Comparison of ENCODE assay signal across 10 cellular contexts in the genomic region with DNA sequence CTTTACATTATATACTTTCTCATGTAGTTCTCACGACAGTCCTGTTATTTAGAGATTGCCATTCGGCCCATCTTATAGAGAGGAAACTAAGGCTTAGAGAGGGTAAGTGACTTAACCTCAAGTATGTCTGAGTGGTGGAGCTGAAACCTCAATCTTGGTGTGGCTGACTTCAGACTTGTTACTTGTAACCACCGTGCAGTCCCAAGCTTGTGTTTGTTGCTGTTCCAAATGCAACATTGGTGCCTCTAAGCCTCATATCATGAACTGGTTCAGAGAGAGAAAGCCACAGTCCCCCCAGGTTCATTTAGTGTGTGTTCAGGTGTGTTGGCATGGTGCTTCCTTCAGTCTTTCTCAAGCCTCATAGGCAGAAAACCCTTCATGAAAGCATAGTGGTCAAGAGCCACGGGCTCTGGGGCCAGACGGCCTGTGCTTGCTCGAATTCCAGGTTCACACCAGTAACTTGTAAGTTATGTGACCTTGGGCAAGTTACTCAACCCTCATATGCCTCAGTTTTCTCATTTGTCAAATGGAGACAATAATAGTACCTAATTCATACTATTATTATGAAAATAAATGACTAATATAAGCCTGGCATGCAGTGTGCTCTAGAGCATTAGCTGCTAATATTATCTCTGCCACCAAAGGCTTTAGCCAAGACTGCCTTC. TPM values are rescaled to one million over a fixed set of nuclear protein-coding genes. Genes with fewer than 3 reads are reported as not detected.
DNase-seq lines count a peak whose midpoint lies in the region; ATAC-seq and TF ChIP-seq lines count a peak whose summit lies in the region.
"Had no signal": no experiment of that assay in that cellular context is flagged by ENCODE, and none has a peak within 500 bp of the region (broad histone marks: within the 10 kb centered on the region; RNA-seq: fewer than 3 reads in every experiment).

No MANE protein-coding gene starts in this region.

- H3K27me3 ChIP-seq in osteoblast (ENCODE audit: insufficient read depth, low read length) (peaks cover 31% of the 10 kb centered on the region), upper lobe of left lung (no peaks in the 10 kb centered on the region)

- H3K9me3 ChIP-seq in osteoblast (ENCODE audit: low read depth, low read length) (no peaks in the 10 kb centered on the region), upper lobe of left lung (no peaks in the 10 kb centered on the region)

- H3K4me1 Mint-ChIP-seq in T-helper 2 cell treated with Interferon-gamma antibody and Interleukin-4, amounts not matched to agents 5 μg/mL and 100 μg/mL, for 36 hours (ENCODE audit: low read depth) = peaks cover 19% of the 10 kb centered on the region
- peaks cover 44% of the 10 kb centered on the region for H3K4me1 Mint-ChIP-seq in progenitor cell of endocrine pancreas (ENCODE audit: low read depth)

- H3K9me3 Mint-ChIP-seq in T-helper 2 cell treated with Interferon-gamma antibody and Interleukin-4, amounts not matched to agents 5 μg/mL and 100 μg/mL, for 36 hours = no peaks in the 10 kb centered on the region
- no peaks in the 10 kb centered on the region for H3K9me3 Mint-ChIP-seq in progenitor cell of endocrine pancreas (ENCODE audit: low read depth)
- H3K9me3 Mint-ChIP-seq: stimulated activated naive CD8-positive, alpha-beta T cell treated with anti-CD3 and anti-CD28 coated beads, Interleukin-15, Interleukin-2, amounts not matched to agents 100 ng/mL and 50 ng/mL, for 24 hours had no signal

- no peak overlapping the region for H3K4me3 ChIP-seq in osteoblast (ENCODE audit: insufficient read depth, low read length)
- H3K4me3 ChIP-seq in coronary artery = no peak overlapping the region
- no peak overlapping the region for H3K4me3 ChIP-seq in upper lobe of left lung

- H3K4me2 ChIP-seq in osteoblast (ENCODE audit: insufficient read depth, low read length) = no peak overlapping the region

- H3K27ac ChIP-seq in osteoblast (ENCODE audit: low read depth, low read length) (no peak overlapping the region), coronary artery (no peak overlapping the region), upper lobe of left lung (peak overlapping the region in 2 of 4 donors; percentile 23 to 79)

- H3K36me3 Mint-ChIP-seq in T-helper 2 cell treated with Interferon-gamma antibody and Interleukin-4, amounts not matched to agents 5 μg/mL and 100 μg/mL, for 36 hours (ENCODE audit: low read depth) = no peaks in the 10 kb centered on the region
- peaks cover 17% of the 10 kb centered on the region for H3K36me3 Mint-ChIP-seq in progenitor cell of endocrine pancreas (ENCODE audit: insufficient read depth)

- no peak for TF ChIP-seq POLR2A in upper lobe of left lung (IDR thresholded peaks at IDR 0.05)

- H3K27me3 Mint-ChIP-seq in T-helper 2 cell treated with Interferon-gamma antibody and Interleukin-4, amounts not matched to agents 5 μg/mL and 100 μg/mL, for 36 hours (ENCODE audit: low read depth) = peaks cover 32% of the 10 kb centered on the region
- no peaks in the 10 kb centered on the region for H3K27me3 Mint-ChIP-seq in progenitor cell of endocrine pancreas

- H3K27ac Mint-ChIP-seq in T-helper 2 cell treated with Interferon-gamma antibody and Interleukin-4, amounts not matched to agents 5 μg/mL and 100 μg/mL, for 36 hours = peak overlapping the region; percentile 43
- peak overlapping the region; percentile 90 for H3K27ac Mint-ChIP-seq in progenitor cell of endocrine pancreas
- H3K27ac Mint-ChIP-seq: stimulated activated naive CD8-positive, alpha-beta T cell treated with anti-CD3 and anti-CD28 coated beads, Interleukin-15, Interleukin-2, amounts not matched to agents 100 ng/mL and 50 ng/mL, for 24 hours had no signal

- WGBS in upper lobe of left lung, 2 donors = 55 to 57% methylated on average over 6 of the region's 6 CpGs

- H4K20me1 ChIP-seq in osteoblast (ENCODE audit: insufficient read depth, low read length) = no peaks in the 10 kb centered on the region

- ATAC-seq in GM19328 (IDR thresholded peaks at IDR 0.05; ENCODE audit: unreplicated experiment) = peak; percentile 82
- ATAC-seq in HG02852 (IDR thresholded peaks at IDR 0.05; ENCODE audit: unreplicated experiment) = peak; percentile 87
- ATAC-seq in upper lobe of left lung (ENCODE audit: low FRiP score in 2 of 2) = no peak

- peak; percentile 37 for DNase-seq in T-helper 2 cell treated with Interferon-gamma antibody and Interleukin-4, amounts not matched to agents 5 μg/mL and 100 μg/mL, for 36 hours (ENCODE audit: low spot score)
- DNase-seq in progenitor cell of endocrine pancreas (ENCODE audit: low spot score, unreplicated experiment) (no peak), osteoblast (ENCODE audit: insufficient read length, low spot score, missing footprints) (no peak), coronary artery (ENCODE audit: low spot score) (no peak), upper lobe of left lung (no peak)
- DNase-seq: cerebellar nuclear complex had no signal

- H3K4me1 ChIP-seq in osteoblast (ENCODE audit: insufficient read depth, low read length) = no peaks in the 10 kb centered on the region
- H3K4me1 ChIP-seq in upper lobe of left lung = peaks cover 5 to 41% (median 18%) of the 10 kb centered on the region in 4 donors

- no peak for TF ChIP-seq EP300 in upper lobe of left lung (IDR thresholded peaks at IDR 0.05)

- no peak overlapping the region for H2AFZ ChIP-seq in osteoblast (ENCODE audit: low read length)

- peak overlapping the region; percentile 8 for H3K4me3 Mint-ChIP-seq in T-helper 2 cell treated with Interferon-gamma antibody and Interleukin-4, amounts not matched to agents 5 μg/mL and 100 μg/mL, for 36 hours
- H3K4me3 Mint-ChIP-seq in progenitor cell of endocrine pancreas (ENCODE audit: low read depth) = no peak overlapping the region
- H3K4me3 Mint-ChIP-seq: stimulated activated naive CD8-positive, alpha-beta T cell treated with anti-CD3 and anti-CD28 coated beads, Interleukin-15, Interleukin-2, amounts not matched to agents 100 ng/mL and 50 ng/mL, for 24 hours had no signal

- no peaks in the 10 kb centered on the region for H3K79me2 ChIP-seq in osteoblast (ENCODE audit: insufficient read depth, low read length)

- TF ChIP-seq CTCF in progenitor cell of endocrine pancreas (IDR thresholded peaks at IDR 0.05; ENCODE audit: unreplicated experiment) (no peak), osteoblast (IDR thresholded peaks at IDR 0.05; ENCODE audit: extremely low read depth, low read depth, low read length) (no peak), coronary artery (IDR thresholded peaks at IDR 0.05) (no peak), upper lobe of left lung (IDR thresholded peaks at IDR 0.05) (no peak)

- H3K36me3 ChIP-seq in osteoblast (ENCODE audit: insufficient read depth, low read length) = no peaks in the 10 kb centered on the region
- no peaks in the 10 kb centered on the region for H3K36me3 ChIP-seq in upper lobe of left lung

RNA-seq across cellular contexts. Expression of a gene that starts 39.9 kb away (rescaled TPM):
- total RNA-seq in progenitor cell of endocrine pancreas (545 and 586 TPM in 2 replicates), osteoblast (0.59 and 1.1 TPM in 2 replicates), upper lobe of left lung (100 to 1,000 TPM in 5 of 6 donors, 10 to 100 TPM in 1; 99.5 to 174 (median 132) TPM)
- total RNA-seq: RPMI7951 had no signal

Comparison
In these comparisons a context has a peak if more than half of its experiments do, and no peak if none do; other contexts are left out.
1. ATAC-seq: peak in GM19328 (single experiment) and HG02852 (single experiment); none in upper lobe of left lung (0 of 2).
2. RNA of a gene that starts 39.9 kb away (total RNA-seq): 545 to 586 TPM in progenitor cell of endocrine pancreas and 99.5 to 174 TPM in upper lobe of left lung; 0.59 to 1.1 TPM in osteoblast; every median in the first group is over 10 times any median in the second.